ENCODE assay signal across 8 cellular contexts in the genomic region with DNA sequence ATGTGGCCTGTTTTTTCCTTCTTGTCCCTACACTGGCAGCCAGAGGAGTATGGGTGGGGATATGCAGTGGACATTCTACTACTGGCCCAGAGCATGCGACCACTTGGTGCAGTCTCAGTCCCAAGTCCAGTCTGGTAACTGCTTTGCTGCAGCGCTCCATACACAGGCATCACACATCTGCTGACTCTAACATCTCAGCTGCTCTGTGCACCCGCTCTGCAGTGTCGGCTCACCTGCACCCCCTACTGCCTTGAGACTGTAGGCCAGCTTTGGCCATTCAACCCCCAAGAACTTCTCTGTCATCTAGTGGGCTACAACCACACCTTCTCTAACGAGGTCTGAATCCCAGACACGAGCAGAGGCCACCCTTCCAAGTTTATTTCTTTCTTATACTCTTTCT. TPM values are rescaled to one million over a fixed set of nuclear protein-coding genes. Genes with fewer than 3 reads are reported as not detected.
DNase-seq lines count a peak whose midpoint lies in the region; ATAC-seq and TF ChIP-seq lines count a peak whose summit lies in the region.

No MANE protein-coding gene starts in this region.

- no peak overlapping the region for H2AK9ac ChIP-seq in IMR-90 (replicated peaks; ENCODE audit: low read depth, low read length, poor library complexity)

- H3K4me3 ChIP-seq in IMR-90 (ENCODE audit: insufficient read depth, low read depth, low read length) (no peak overlapping the region), endodermal cell (ENCODE audit: low read length) (no peak overlapping the region)

- no peak overlapping the region for H2AK5ac ChIP-seq in IMR-90 (ENCODE audit: low read depth, low read length)

- H3K27me3 ChIP-seq in IMR-90 (ENCODE audit: control insufficient read depth, insufficient read depth, low read length), result no peaks in the 10 kb centered on the region
- no peaks in the 10 kb centered on the region for H3K27me3 ChIP-seq in endodermal cell (ENCODE audit: control insufficient read depth, insufficient read depth, low read length, poor library complexity, severe bottlenecking)

- H4K8ac ChIP-seq in IMR-90 (ENCODE audit: low read depth in 2 of 2, low read length in 2 of 2), result no peak overlapping the region

- H3K4me3 Mint-ChIP-seq in Calu3 (ENCODE audit: low read depth, unreplicated experiment) (no peak overlapping the region), endodermal cell (no peak overlapping the region)
- H3K4me3 Mint-ChIP-seq in activated naive CD4-positive, alpha-beta T cell treated with anti-CD3 and anti-CD28 coated beads, Interleukin-2, amount 10 ng/mL, durations not matched to agents 7 days and 5 days, result no peak overlapping the region

- in situ Hi-C loops in IMR-90 (cut with MboI; ENCODE audit: low sequenced_read_pairs) (no loop called here), GM13976 (cut with MboI; ENCODE audit: low sequenced_read_pairs, unreplicated experiment) (no loop called here)

- no peak for TF ChIP-seq RAD21 in IMR-90 (IDR thresholded peaks at IDR 0.05; ENCODE audit: low read length)

- H3K36me3 ChIP-seq in IMR-90 (ENCODE audit: control insufficient read depth, insufficient read depth, low read length) (no peaks in the 10 kb centered on the region), endodermal cell (ENCODE audit: control insufficient read depth, insufficient read depth, low read length) (no peaks in the 10 kb centered on the region)

- H3K27ac ChIP-seq in IMR-90 (ENCODE audit: insufficient read depth, low read length) (no peak overlapping the region), endodermal cell (ENCODE audit: low read depth, low read length) (no peak overlapping the region)

- no peak overlapping the region for H2BK20ac ChIP-seq in IMR-90 (ENCODE audit: low read depth, low read length)

- no peaks in the 10 kb centered on the region for H3K27me3 Mint-ChIP-seq in Calu3 (ENCODE audit: unreplicated experiment)
- no peaks in the 10 kb centered on the region for H3K27me3 Mint-ChIP-seq in endodermal cell (ENCODE audit: insufficient read depth)
- no peaks in the 10 kb centered on the region for H3K27me3 Mint-ChIP-seq in activated naive CD4-positive, alpha-beta T cell treated with anti-CD3 and anti-CD28 coated beads, Interleukin-2, amount 10 ng/mL, durations not matched to agents 7 days and 5 days

- DNase-seq in Calu3 (peak; percentile 54), IMR-90 (no peak), endodermal cell (peak; percentile 90), GM13976 (ENCODE audit: low spot score) (no peak), ureter (ENCODE audit: low spot score) (no peak), NCI-H2227 (lab: John Stamatoyannopoulos, UW; ENCODE audit: unreplicated experiment) (no peak)
- no peak for DNase-seq in activated naive CD4-positive, alpha-beta T cell treated with anti-CD3 and anti-CD28 coated beads, Interleukin-2, amount 10 ng/mL, durations not matched to agents 7 days and 5 days

- H3K27ac Mint-ChIP-seq in Calu3 (ENCODE audit: unreplicated experiment) (no peak overlapping the region), endodermal cell (no peak overlapping the region)
- no peak overlapping the region for H3K27ac Mint-ChIP-seq in activated naive CD4-positive, alpha-beta T cell treated with anti-CD3 and anti-CD28 coated beads, Interleukin-2, amount 10 ng/mL, durations not matched to agents 7 days and 5 days

- POLR2A ChIA-PET in IMR-90 (lab: Charles Lee; ENCODE audit: unreplicated experiment), result no interaction called here

- H3K9me3 ChIP-seq in IMR-90 (ENCODE audit: control insufficient read depth, insufficient read depth, low read length), result no peaks in the 10 kb centered on the region
- H3K9me3 ChIP-seq in endodermal cell (ENCODE audit: control insufficient read depth, low read length), result no peaks in the 10 kb centered on the region

- CTCF ChIA-PET in Calu3 (lab: Charles Lee), result interaction anchor here (0.9 to 1.8 kb wide), 2 partner anchors 9 to 395 kb away, joined by 3 to 4 read pairs; no protein-coding TSS in a partner anchor
- CTCF ChIA-PET in IMR-90 (lab: Yijun Ruan, JAX), result interaction anchor here (1.0 kb wide), 1 partner anchor 9 kb away, joined by 4 read pairs; no protein-coding TSS in a partner anchor
- CTCF ChIA-PET in activated naive CD4-positive, alpha-beta T cell treated with anti-CD3 and anti-CD28 coated beads, Interleukin-2, amount 10 ng/mL, durations not matched to agents 7 days and 5 days (lab: Charles Lee), result no interaction called here

- no peak overlapping the region for H3K56ac ChIP-seq in IMR-90 (ENCODE audit: extremely low read depth, insufficient read depth, low read length)

- 10% methylated on average over 2 of the region's 6 CpGs; no CpG with 5 or more reads in 1 of the 2 experiments for WGBS in IMR-90 (ENCODE audit: extremely low coverage in 2 of 2, insufficient read length in 1 of 2), 2 experiments
- WGBS in endodermal cell (ENCODE audit: insufficient coverage in 1 of 2, insufficient read length in 1 of 2), 2 experiments, result 31 to 44% methylated on average over 4 to 6 of the region's 6 CpGs

- H4K5ac ChIP-seq in IMR-90 (ENCODE audit: low read depth, low read length), result no peak overlapping the region

- BruUV-seq in Calu3 (replicated peaks; lab: Mats Ljungman, UMichigan) (no TSS peak), IMR-90 (replicated peaks; lab: Mats Ljungman, UMichigan) (no TSS peak)

- H3K9me3 Mint-ChIP-seq in Calu3 (ENCODE audit: low read depth, unreplicated experiment) (peaks cover under 1% of the 10 kb centered on the region), endodermal cell (peaks cover 6% of the 10 kb centered on the region)
- H3K9me3 Mint-ChIP-seq in activated naive CD4-positive, alpha-beta T cell treated with anti-CD3 and anti-CD28 coated beads, Interleukin-2, amount 10 ng/mL, durations not matched to agents 7 days and 5 days, result no peaks in the 10 kb centered on the region

- H3K4me2 ChIP-seq in IMR-90 (ENCODE audit: low read depth, low read length), result no peak overlapping the region

- H3K9me1 ChIP-seq in IMR-90 (ENCODE audit: insufficient read depth, low read length), result no peaks in the 10 kb centered on the region

- H2AFZ ChIP-seq in IMR-90 (replicated peaks; ENCODE audit: low read length, poor library complexity), result no peak overlapping the region

- H3K4me1 ChIP-seq in IMR-90 (ENCODE audit: control insufficient read depth, insufficient read depth, low read length) (no peaks in the 10 kb centered on the region), endodermal cell (ENCODE audit: control insufficient read depth, insufficient read depth, low read length) (no peaks in the 10 kb centered on the region)

- no peak overlapping the region for H3K9ac ChIP-seq in IMR-90 (ENCODE audit: low read depth, low read length)
- H3K9ac ChIP-seq in endodermal cell (ENCODE audit: extremely low read depth, low read length, poor library complexity, severe bottlenecking), result no peak overlapping the region

- peak; percentile 91 for ATAC-seq in GM21360 (IDR thresholded peaks at IDR 0.05; ENCODE audit: unreplicated experiment)
- peak; percentile 53; the same call in 1 of the 2 replicates for ATAC-seq in IMR-90 (ENCODE audit: low read depth)

- intact Hi-C loops in Calu3 (cut with micrococcal nuclease; ENCODE audit: unreplicated experiment), result no loop called here
- intact Hi-C loops in IMR-90 (cut with micrococcal nuclease), result no loop called here

- H3K36me3 Mint-ChIP-seq in Calu3 (ENCODE audit: insufficient read depth, unreplicated experiment) (no peaks in the 10 kb centered on the region), endodermal cell (ENCODE audit: low read depth) (no peaks in the 10 kb centered on the region)
- H3K36me3 Mint-ChIP-seq in activated naive CD4-positive, alpha-beta T cell treated with anti-CD3 and anti-CD28 coated beads, Interleukin-2, amount 10 ng/mL, durations not matched to agents 7 days and 5 days, result no peaks in the 10 kb centered on the region

- H4K91ac ChIP-seq in IMR-90 (ENCODE audit: insufficient read depth, low read depth, low read length), result no peak overlapping the region

- no peak overlapping the region for H2BK15ac ChIP-seq in IMR-90 (ENCODE audit: low read depth, low read length)

- H3K14ac ChIP-seq in IMR-90 (replicated peaks; ENCODE audit: low read depth, low read length), result no peak overlapping the region

- H3K4me1 Mint-ChIP-seq in Calu3 (ENCODE audit: low read depth, unreplicated experiment) (no peaks in the 10 kb centered on the region), endodermal cell (no peaks in the 10 kb centered on the region)
- H3K4me1 Mint-ChIP-seq in activated naive CD4-positive, alpha-beta T cell treated with anti-CD3 and anti-CD28 coated beads, Interleukin-2, amount 10 ng/mL, durations not matched to agents 7 days and 5 days, result no peaks in the 10 kb centered on the region

- no peak overlapping the region for H3K18ac ChIP-seq in IMR-90 (ENCODE audit: low read depth, low read length)

- no peak for TF ChIP-seq POLR2A in IMR-90 (IDR thresholded peaks at IDR 0.05; ENCODE audit: low read depth, low read length)

- H2BK120ac ChIP-seq in IMR-90 (ENCODE audit: low read depth, low read length), result no peak overlapping the region

- H3K79me1 ChIP-seq in IMR-90 (ENCODE audit: low read depth in 1 of 2, low read length in 2 of 2), result no peaks in the 10 kb centered on the region

- no peak overlapping the region for H3K23ac ChIP-seq in IMR-90 (ENCODE audit: low read depth, low read length)

- H4K20me1 ChIP-seq in IMR-90 (ENCODE audit: insufficient read depth, low read length), result no peaks in the 10 kb centered on the region

- no peak overlapping the region for H2BK5ac ChIP-seq in IMR-90 (ENCODE audit: low read depth, low read length, poor library complexity, severe bottlenecking)

- TF ChIP-seq CTCF in Calu3 (IDR thresholded peaks at IDR 0.05; ENCODE audit: unreplicated experiment), result peak; percentile 53
- peak; percentile 15; the same call in 1 of the 2 replicates for TF ChIP-seq CTCF in IMR-90 (conservative IDR thresholded peaks at IDR 0.05; ENCODE audit: low read depth, low read length)
- TF ChIP-seq CTCF in endodermal cell (conservative IDR thresholded peaks at IDR 0.05), result peak; percentile 82
- no peak for TF ChIP-seq CTCF in GM13976 (IDR thresholded peaks at IDR 0.05; ENCODE audit: borderline replicate concordance, control extremely low read depth, extremely low read depth, insufficient read depth, missing control alignments)

- dilution Hi-C loops in IMR-90 (cut with HindIII; ENCODE audit: low sequenced_read_pairs, unreplicated experiment), result no loop called here

- H3K4ac ChIP-seq in IMR-90 (ENCODE audit: low read depth, low read length), result no peak overlapping the region

TF ChIP-seq in IMR-90, 13 proteins besides CTCF, POLR2A, EP300 and RAD21:
- TF ChIP-seq SMC3 (IDR thresholded peaks at IDR 0.05; ENCODE audit: low read depth, low read length) (no peak), FOS (IDR thresholded peaks at IDR 0.05; ENCODE audit: low read depth, low read length) (no peak), MAZ (IDR thresholded peaks at IDR 0.05; ENCODE audit: borderline replicate concordance, low read depth, low read length) (no peak)

RNA-seq across cellular contexts. Expression of a gene that starts 46.4 kb away (rescaled TPM):
- total RNA-seq in Calu3 (2022) (not detected in 2 replicates), IMR-90 (2012; rRNA removed) (not detected in 2 replicates), endodermal cell (1 to 10 TPM in 1 of 2 donors, under 1 TPM in 1; 0.71 to 3.1 TPM), ureter (not detected)
- polyA plus RNA-seq in IMR-90 (2012; rRNA removed), result not detected in 2 replicates
- not detected in 2 replicates for polyA plus RNA-seq in IMR-90 (2012; cell fraction: cytosol; rRNA removed)
- polyA plus RNA-seq in IMR-90 (2012; cell fraction: nucleus; rRNA removed; ENCODE audit: low replicate concordance), result not detected in 2 replicates
- 2.0 TPM for polyA plus RNA-seq in endodermal cell (2013, experiment 1 of 2)
- 0.70 TPM for polyA plus RNA-seq in endodermal cell (2013, experiment 2 of 2)

Comparison
In these comparisons a context has a peak if more than half of its experiments do, and no peak if none do; other contexts are left out.
1. DNase-seq: peak in Calu3 (single experiment) and endodermal cell (single experiment); none in IMR-90 (single experiment), GM13976 (single experiment), activated naive CD4-positive, alpha-beta T cell treated with anti-CD3 and anti-CD28 coated beads, Interleukin-2, amount 10 ng/mL, durations not matched to agents 7 days and 5 days (single experiment), ureter (single experiment) and NCI-H2227 (single experiment).